15 cellular contexts compared by ENCODE assay signal in the genomic region with DNA sequence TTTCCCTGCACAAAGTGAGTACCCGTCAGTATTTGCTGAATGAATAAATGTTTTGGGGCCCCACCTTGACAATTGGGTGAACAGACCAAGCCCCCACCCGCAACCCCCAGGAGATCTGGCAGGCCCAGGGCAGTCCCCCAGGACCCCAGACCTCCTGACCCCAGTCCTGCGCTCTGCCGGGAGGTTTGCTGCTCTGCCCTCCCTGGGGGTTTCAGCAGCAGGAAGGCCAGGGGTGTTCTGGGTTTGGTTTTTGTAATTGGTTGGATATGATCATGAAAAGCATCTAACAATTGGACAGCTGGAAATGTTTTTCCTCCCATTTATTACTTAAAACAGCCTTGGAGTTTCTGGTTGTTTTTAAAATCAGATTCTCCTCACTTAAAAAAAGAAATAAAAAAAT.
A peak's percentile ranks its signal among the peaks of the same experiment; 100 is the strongest.
DNase-seq lines count a peak whose midpoint lies in the region; ATAC-seq, FAIRE-seq and TF ChIP-seq lines count a peak whose summit lies in the region.
"Had no signal": no experiment of that assay in that cellular context is flagged by ENCODE, and none has a peak within 500 bp of the region (broad histone marks: within the 10 kb centered on the region; RNA-seq: fewer than 3 reads in every experiment).

No MANE protein-coding gene starts in this region.

- H3K27me3 ChIP-seq in BE2C: no peaks in the 10 kb centered on the region
- no peaks in the 10 kb centered on the region for H3K27me3 ChIP-seq in aorta (ENCODE audit: control insufficient read depth in 1 of 2, insufficient read depth in 2 of 2, low read length in 1 of 2)

- no peak overlapping the region for H3K27ac Mint-ChIP-seq in CD14-positive monocyte
- H3K27ac Mint-ChIP-seq: CD4-positive, alpha-beta memory T cell had no signal

- H3K9me3 Mint-ChIP-seq in CD14-positive monocyte: peaks cover 0 to 5% (median 2%) of the 10 kb centered on the region in 7 donors

- 47 to 50% methylated on average over 4 of the region's 4 CpGs for WGBS in aorta, 2 donors

- H3K4me3 Mint-ChIP-seq in CD14-positive monocyte: no peak overlapping the region
- H3K4me3 Mint-ChIP-seq: CD4-positive, alpha-beta memory T cell had no signal

- peak; percentile 85 for DNase-seq in BE2C
- DNase-seq in CD14-positive monocyte (ENCODE audit: low spot score): peak; percentile 8
- peak; percentile 25 to 35 for DNase-seq in aorta
- DNase-seq: 8988T; CD4-positive, alpha-beta memory T cell; DMS153; DMS79; GDM1 had no signal

- no peaks in the 10 kb centered on the region for H3K9me3 ChIP-seq in BE2C
- no peaks in the 10 kb centered on the region for H3K9me3 ChIP-seq in aorta (ENCODE audit: control insufficient read depth, low read length)
- H3K9me3 ChIP-seq: HAP-1 had no signal

- ATAC-seq in aorta (ENCODE audit: low FRiP score) (no peak), GM18520 (IDR thresholded peaks at IDR 0.05; ENCODE audit: unreplicated experiment) (no peak), esophagus mucosa (no peak), GM21526 (IDR thresholded peaks at IDR 0.05; ENCODE audit: low FRiP score, unreplicated experiment) (no peak)

- no peaks in the 10 kb centered on the region for H3K36me3 Mint-ChIP-seq in CD14-positive monocyte
- H3K36me3 Mint-ChIP-seq: CD4-positive, alpha-beta memory T cell had no signal

- no peaks in the 10 kb centered on the region for H3K4me1 Mint-ChIP-seq in CD14-positive monocyte
- H3K4me1 Mint-ChIP-seq: CD4-positive, alpha-beta memory T cell had no signal

- H3K27ac ChIP-seq in aorta (ENCODE audit: low read depth in 1 of 2, low read length in 2 of 2): no peak overlapping the region
- H3K27ac ChIP-seq: C4-2B had no signal

- H3K36me3 ChIP-seq in BE2C: no peaks in the 10 kb centered on the region
- H3K36me3 ChIP-seq in aorta (ENCODE audit: control insufficient read depth in 1 of 2, insufficient read depth in 2 of 2, low read length in 1 of 2): no peaks in the 10 kb centered on the region
- H3K36me3 ChIP-seq: HAP-1 had no signal

- H3K4me1 ChIP-seq in BE2C (peaks cover 27% of the 10 kb centered on the region), aorta (ENCODE audit: control insufficient read depth in 1 of 2, insufficient read depth in 2 of 2, low read length in 2 of 2) (no peaks in the 10 kb centered on the region)

- TF ChIP-seq CTCF in BE2C (IDR thresholded peaks at IDR 0.05; ENCODE audit: low read depth, low read length): no peak
- TF ChIP-seq CTCF in CD14-positive monocyte (IDR thresholded peaks at IDR 0.05): no peak

- FAIRE-seq in endometrium (lab: Jason Lieb, UNC): peak; percentile 72
- FAIRE-seq: GM18507 had no signal

- peaks cover 0 to 5% (median 4%) of the 10 kb centered on the region in 3 donors for H3K27me3 Mint-ChIP-seq in CD14-positive monocyte (ENCODE audit: low read depth in 3 of 3)

- H3K4me3 ChIP-seq in BE2C (ENCODE audit: low read depth, low read length) (peak overlapping the region; percentile 44), aorta (ENCODE audit: low read length in 2 of 2) (no peak overlapping the region)
- H3K4me3 ChIP-seq: HAP-1 had no signal

- intact Hi-C loops in CD14-positive monocyte (cut with micrococcal nuclease) (no loop called here), aorta (cut with DNase I) (no loop called here)

Comparison
In these comparisons a context has a peak if more than half of its experiments do, and no peak if none do; other contexts are left out.
1. DNase-seq: peak in every context shown above with its lines; median percentile 85 in BE2C; 30 in aorta; 8 in CD14-positive monocyte.